Comparison of ENCODE assay signal across 11 cellular contexts in the genomic region with DNA sequence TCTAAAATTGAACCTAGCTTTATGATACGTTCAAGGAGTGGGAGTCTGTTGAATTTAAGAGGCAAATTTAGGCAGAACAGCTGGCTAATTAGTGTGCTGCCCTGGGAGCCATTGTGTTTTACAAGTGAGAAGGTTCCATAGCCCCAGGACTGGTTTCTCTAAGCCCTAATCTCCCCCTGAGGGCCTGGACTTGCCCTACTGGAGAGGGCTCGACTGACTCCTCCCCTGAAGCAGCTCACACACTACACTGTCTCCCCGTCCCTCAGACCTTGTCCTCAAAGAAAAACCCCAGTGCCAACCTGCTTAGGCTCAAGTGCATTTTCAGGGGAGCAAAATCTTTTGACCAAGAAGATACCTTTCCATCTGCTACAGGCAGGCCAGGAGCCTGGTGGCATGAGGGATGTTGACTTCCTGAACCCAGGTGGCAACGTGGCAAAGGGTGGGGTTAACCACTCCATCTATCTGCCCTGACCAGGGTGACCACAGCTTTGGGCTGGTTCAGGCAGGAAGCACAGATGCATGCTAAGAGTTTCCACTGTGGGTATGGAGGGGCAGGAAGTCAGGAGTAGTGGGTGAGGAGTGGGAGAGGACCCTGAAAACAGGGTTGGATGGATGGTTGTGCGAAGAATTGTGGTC.
A peak's percentile ranks its signal among the peaks of the same experiment; 100 is the strongest.
DNase-seq lines count a peak whose midpoint lies in the region; ATAC-seq and TF ChIP-seq lines count a peak whose summit lies in the region.
"Had no signal": no experiment of that assay in that cellular context is flagged by ENCODE, and none has a peak within 500 bp of the region (broad histone marks: within the 10 kb centered on the region; RNA-seq: fewer than 3 reads in every experiment).

No MANE protein-coding gene starts in this region.

- no peaks in the 10 kb centered on the region for H3K9me2 ChIP-seq in hepatocyte (replicated peaks; ENCODE audit: insufficient read depth)

- no peak overlapping the region for H2AFZ ChIP-seq in hepatocyte

- H3K36me3 ChIP-seq in hepatocyte (replicated peaks; ENCODE audit: insufficient read depth, low read depth) = no peaks in the 10 kb centered on the region

- H3K4me1 Mint-ChIP-seq in stimulated activated naive B cell treated with anti-CD40 and anti-IgM and Interleukin-4, amounts not matched to agents 10 μg/mL and 1 μg/mL and 100 μg/mL, for 72 hours = peaks cover 14 to 23% of the 10 kb centered on the region in 2 donors

- no peak overlapping the region for H3K27ac ChIP-seq in hepatocyte

- H3K4me1 ChIP-seq in hepatocyte (ENCODE audit: insufficient read depth) = no peaks in the 10 kb centered on the region

- H3K4me2 ChIP-seq in hepatocyte = no peak overlapping the region

- no peaks in the 10 kb centered on the region for H3K9me3 ChIP-seq in hepatocyte (ENCODE audit: low read depth)

- H3K4me3 Mint-ChIP-seq in stimulated activated naive B cell treated with anti-CD40 and anti-IgM and Interleukin-4, amounts not matched to agents 10 μg/mL and 1 μg/mL and 100 μg/mL, for 72 hours = no peak overlapping the region

- no peak overlapping the region for H3K4me3 ChIP-seq in hepatocyte

- H3K27me3 Mint-ChIP-seq in stimulated activated naive B cell treated with anti-CD40 and anti-IgM and Interleukin-4, amounts not matched to agents 10 μg/mL and 1 μg/mL and 100 μg/mL, for 72 hours = peaks cover 15 to 17% of the 10 kb centered on the region in 2 donors

- peak; percentile 45 to 61 for ATAC-seq in stimulated activated naive B cell treated with anti-CD40 and anti-IgM and Interleukin-4, amounts not matched to agents 10 μg/mL and 1 μg/mL and 100 μg/mL, for 72 hours (replicated peaks)
- no peak for ATAC-seq in omental fat pad (ENCODE audit: low FRiP score)
- ATAC-seq in left lobe of liver = no peak

- peaks cover 2 to 7% of the 10 kb centered on the region in 2 donors for H3K9me3 Mint-ChIP-seq in stimulated activated naive B cell treated with anti-CD40 and anti-IgM and Interleukin-4, amounts not matched to agents 10 μg/mL and 1 μg/mL and 100 μg/mL, for 72 hours

- TF ChIP-seq CTCF in omental fat pad (IDR thresholded peaks at IDR 0.05) = no peak
- no peak for TF ChIP-seq CTCF in hepatocyte (IDR thresholded peaks at IDR 0.05; ENCODE audit: poor library complexity)

- WGBS in hepatocyte (ENCODE audit: low lambda C conversion rate, missing lambda C conversion rate) = 56% methylated on average over 5 of the region's 5 CpGs

- H3K79me2 ChIP-seq in hepatocyte = no peaks in the 10 kb centered on the region

- peaks cover 0 to 7% of the 10 kb centered on the region in 2 donors for H3K36me3 Mint-ChIP-seq in stimulated activated naive B cell treated with anti-CD40 and anti-IgM and Interleukin-4, amounts not matched to agents 10 μg/mL and 1 μg/mL and 100 μg/mL, for 72 hours

- no peaks in the 10 kb centered on the region for H4K20me1 ChIP-seq in hepatocyte (ENCODE audit: insufficient read depth, poor library complexity, severe bottlenecking)

- H3K27ac Mint-ChIP-seq in stimulated activated naive B cell treated with anti-CD40 and anti-IgM and Interleukin-4, amounts not matched to agents 10 μg/mL and 1 μg/mL and 100 μg/mL, for 72 hours = peak overlapping the region; percentile 39

- no peaks in the 10 kb centered on the region for H3K27me3 ChIP-seq in hepatocyte

- DNase-seq in activated gamma-delta T cell treated with Interleukin-2 at 50 U/mL for 16 hours (peak; percentile 24), activated gamma-delta T cell (lab: John Stamatoyannopoulos, UW) (no peak), NCI-H524 treated with DMSO at 0.1 percent for 48 hours (lab: John Stamatoyannopoulos, UW) (peak; percentile 15), omental fat pad (ENCODE audit: low spot score) (no peak), hepatocyte (ENCODE audit: low spot score) (no peak), left lobe of liver (ENCODE audit: low spot score) (no peak)
- peak; percentile 63 for DNase-seq in activated effector memory CD4-positive, alpha-beta T cell treated with anti-CD3 and anti-CD28 coated beads, Interleukin-2, amount 50 U/mL, for 16 hours
- no peak for DNase-seq in stimulated activated naive B cell treated with anti-CD40 and anti-IgM and Interleukin-4, amounts not matched to agents 10 μg/mL and 1 μg/mL and 100 μg/mL, for 72 hours
- DNase-seq: anterior cingulate cortex; HCEC 1CT; stimulated activated CD4-positive, alpha-beta T cell treated with anti-CD3 and anti-CD28 coated beads, Interleukin-4, amount 100 ng/mL, for 1 hour had no signal

Comparison
In these comparisons a context has a peak if more than half of its experiments do, and no peak if none do; other contexts are left out.
1. DNase-seq: peak in activated gamma-delta T cell treated with Interleukin-2 at 50 U/mL for 16 hours (single experiment), NCI-H524 treated with DMSO at 0.1 percent for 48 hours (single experiment) and activated effector memory CD4-positive, alpha-beta T cell treated with anti-CD3 and anti-CD28 coated beads, Interleukin-2, amount 50 U/mL, for 16 hours (single experiment); none in activated gamma-delta T cell (single experiment), stimulated activated naive B cell treated with anti-CD40 and anti-IgM and Interleukin-4, amounts not matched to agents 10 μg/mL and 1 μg/mL and 100 μg/mL, for 72 hours (single experiment), omental fat pad (single experiment), hepatocyte (single experiment) and left lobe of liver (single experiment).
2. ATAC-seq: peak in stimulated activated naive B cell treated with anti-CD40 and anti-IgM and Interleukin-4, amounts not matched to agents 10 μg/mL and 1 μg/mL and 100 μg/mL, for 72 hours (2 of 2); none in omental fat pad (single experiment) and left lobe of liver (single experiment).